Comparison of ENCODE assay signal across 8 cellular contexts in the genomic region with DNA sequence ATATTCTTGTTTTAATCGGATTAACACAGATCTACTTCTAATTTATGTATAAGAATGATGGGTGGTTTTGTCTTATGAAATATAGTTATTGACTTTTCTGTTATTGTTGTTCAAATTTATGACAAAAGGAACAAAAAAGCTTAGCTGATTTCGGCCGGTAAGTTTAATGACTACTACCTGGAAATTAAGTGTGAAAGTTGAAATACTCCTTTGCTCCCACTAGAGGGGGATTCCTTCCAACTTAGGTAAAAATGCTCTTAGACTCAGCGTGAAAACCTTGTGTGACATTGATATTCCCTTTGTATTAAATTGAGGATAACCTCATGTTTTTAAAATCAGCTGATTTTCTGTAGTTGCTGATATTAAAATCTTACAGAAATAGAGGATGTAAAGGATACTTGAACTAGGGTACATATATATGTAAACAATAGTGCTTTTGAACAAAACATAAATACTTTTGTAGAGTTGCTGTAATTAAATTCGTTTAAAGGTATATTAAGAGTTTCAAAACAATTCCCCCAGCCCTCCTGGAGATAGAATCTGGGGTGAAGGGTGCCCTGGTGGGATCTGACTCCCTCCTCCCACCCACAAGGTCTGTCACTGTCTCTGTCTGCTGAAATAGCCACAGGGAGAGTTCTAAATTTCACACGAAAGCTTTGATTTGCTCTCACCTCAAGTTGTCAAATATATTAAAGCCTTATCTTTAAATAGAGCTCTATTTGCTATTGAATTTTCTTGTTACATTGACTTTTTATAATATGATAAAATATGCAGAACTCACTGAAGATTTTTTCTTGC.
DNase-seq lines count a peak whose midpoint lies in the region; ATAC-seq and FAIRE-seq lines count a peak whose summit lies in the region.

No MANE protein-coding gene starts in this region.

- no peaks in the 10 kb centered on the region for H3K9me3 ChIP-seq in muscle layer of colon (ENCODE audit: low read length)

- peaks cover 38% of the 10 kb centered on the region for H3K4me1 ChIP-seq in muscle layer of colon (ENCODE audit: insufficient read depth, low read length)

- H3K27ac ChIP-seq in muscle layer of colon (ENCODE audit: low read depth, low read length) = no peak overlapping the region

- no peaks in the 10 kb centered on the region for H3K36me3 ChIP-seq in muscle layer of colon (ENCODE audit: insufficient read depth, low read length)

- ATAC-seq in GM18858 (IDR thresholded peaks at IDR 0.05; ENCODE audit: unreplicated experiment) (no peak), HG03442 (IDR thresholded peaks at IDR 0.05; ENCODE audit: unreplicated experiment) (no peak), GM19463 (IDR thresholded peaks at IDR 0.05; ENCODE audit: unreplicated experiment) (no peak)

- peak overlapping the region; percentile 15 for H3K9ac ChIP-seq in muscle layer of colon (ENCODE audit: low read length)

- H3K4me3 ChIP-seq in muscle layer of colon (ENCODE audit: low read depth in 1 of 2, low read length in 2 of 2) = no peak overlapping the region

- FAIRE-seq in RCC 7860 (lab: Jason Lieb, UNC) (peak; percentile 74), colon (lab: Jason Lieb, UNC) (peak; percentile 33)

- no peaks in the 10 kb centered on the region for H3K27me3 ChIP-seq in muscle layer of colon (ENCODE audit: control insufficient read depth in 1 of 2, insufficient read depth in 2 of 2, low read length in 2 of 2)

- peak; percentile 79 for DNase-seq in ELR (ENCODE audit: low read depth)
- DNase-seq in HuH-7 (ENCODE audit: low spot score) = peak; percentile 74
- peak; percentile 36 for DNase-seq in RCC 7860 (ENCODE audit: low spot score)
